ENCODE assay signal across 26 cellular contexts in genomic region chr13:94232161-94232560, GRCh38.
"Had no signal": no experiment of that assay in that cellular context is flagged by ENCODE, and none has a peak within 500 bp of the region (broad histone marks: within the 10 kb centered on the region; RNA-seq: fewer than 3 reads in every experiment).

No MANE protein-coding gene starts in this region.

- H3K9me3 Mint-ChIP-seq: dendritic cell treated with granulocyte-macrophage colony-stimulating factor and Interleukin-4, amounts not matched to agents 40 ng/mL and 50 ng/mL, for 4 days; effector memory CD8-positive, alpha-beta T cell; immature natural killer cell had no signal

- H3K9me3 ChIP-seq: esophagus squamous epithelium, gastroesophageal sphincter, neutrophil, ovary, right atrium auricular region, sigmoid colon, stomach, thoracic aorta, transverse colon had no signal

- H3K36me3 ChIP-seq: esophagus squamous epithelium, gastroesophageal sphincter, neutrophil, ovary, right atrium auricular region, sigmoid colon, stomach, thoracic aorta, transverse colon had no signal

- H3K27ac ChIP-seq: epithelial cell of prostate, esophagus squamous epithelium, gastroesophageal sphincter, neutrophil, ovary, right atrium auricular region, skin epidermis, stomach, thoracic aorta, transverse colon had no signal

- H3K27me3 ChIP-seq: esophagus squamous epithelium, gastroesophageal sphincter, neutrophil, ovary, right atrium auricular region, sigmoid colon, stomach, transverse colon had no signal

- H3K4me3 Mint-ChIP-seq: dendritic cell treated with granulocyte-macrophage colony-stimulating factor and Interleukin-4, amounts not matched to agents 40 ng/mL and 50 ng/mL, for 4 days; effector memory CD8-positive, alpha-beta T cell; immature natural killer cell; naive thymus-derived CD8-positive, alpha-beta T cell had no signal

- FAIRE-seq: colon, kidney, urothelium cell line had no signal

- ATAC-seq: effector memory CD8-positive, alpha-beta T cell; gastroesophageal sphincter; left cardiac atrium; left ventricle myocardium superior; naive thymus-derived CD8-positive, alpha-beta T cell had no signal

- H3K27ac Mint-ChIP-seq: dendritic cell treated with granulocyte-macrophage colony-stimulating factor and Interleukin-4, amounts not matched to agents 40 ng/mL and 50 ng/mL, for 4 days; effector memory CD8-positive, alpha-beta T cell; immature natural killer cell had no signal

- H3K27me3 Mint-ChIP-seq: effector memory CD8-positive, alpha-beta T cell had no signal

- H3K36me3 Mint-ChIP-seq: immature natural killer cell; naive thymus-derived CD8-positive, alpha-beta T cell had no signal

- H3K4me1 ChIP-seq: gastroesophageal sphincter, right atrium auricular region, stomach, transverse colon had no signal

- H3K4me3 ChIP-seq: esophagus squamous epithelium, gastroesophageal sphincter, ovary, right atrium auricular region, sigmoid colon, skin epidermis, stomach, thoracic aorta, transverse colon had no signal

- DNase-seq: effector memory CD8-positive, alpha-beta T cell; esophagus squamous epithelium; foreskin fibroblast; glutamatergic neuron; immature natural killer cell; kidney; left cardiac atrium; left ventricle myocardium superior; mammary epithelial cell; naive thymus-derived CD8-positive, alpha-beta T cell; ovary; sigmoid colon; stimulated activated CD4-positive, alpha-beta T cell treated with anti-CD3 and anti-CD28 coated beads, Interleukin-2, amount 100 ng/mL, for 24 hours; stimulated activated CD4-positive, alpha-beta T cell treated with anti-CD3 and anti-CD28 coated beads, Interleukin-4, amount 100 ng/mL, for 4 hours; stimulated activated naive CD4-positive, alpha-beta T cell; stomach; transverse colon had no signal
